Comparison of ENCODE assay signal across 4 cellular contexts in genomic region chr19:5519076-5519475, GRCh38. TPM values are rescaled to one million over a fixed set of nuclear protein-coding genes. Genes with fewer than 3 reads are reported as not detected.
"Had no signal": no experiment of that assay in that cellular context is flagged by ENCODE, and none has a peak within 500 bp of the region (broad histone marks: within the 10 kb centered on the region; RNA-seq: fewer than 3 reads in every experiment).

No MANE protein-coding gene starts in this region.

- DNase-seq: GDM1, GF-D8 had no signal

- ATAC-seq: GM12878 had no signal

- H3K4me3 ChIP-seq: GM12878 had no signal

RNA-seq across cellular contexts. Expression of gene TINCR, which starts 48.7 kb away (rescaled TPM):
- total RNA-seq: G401 had no signal
